ENCODE assay signal across 23 cellular contexts in the genomic region with DNA sequence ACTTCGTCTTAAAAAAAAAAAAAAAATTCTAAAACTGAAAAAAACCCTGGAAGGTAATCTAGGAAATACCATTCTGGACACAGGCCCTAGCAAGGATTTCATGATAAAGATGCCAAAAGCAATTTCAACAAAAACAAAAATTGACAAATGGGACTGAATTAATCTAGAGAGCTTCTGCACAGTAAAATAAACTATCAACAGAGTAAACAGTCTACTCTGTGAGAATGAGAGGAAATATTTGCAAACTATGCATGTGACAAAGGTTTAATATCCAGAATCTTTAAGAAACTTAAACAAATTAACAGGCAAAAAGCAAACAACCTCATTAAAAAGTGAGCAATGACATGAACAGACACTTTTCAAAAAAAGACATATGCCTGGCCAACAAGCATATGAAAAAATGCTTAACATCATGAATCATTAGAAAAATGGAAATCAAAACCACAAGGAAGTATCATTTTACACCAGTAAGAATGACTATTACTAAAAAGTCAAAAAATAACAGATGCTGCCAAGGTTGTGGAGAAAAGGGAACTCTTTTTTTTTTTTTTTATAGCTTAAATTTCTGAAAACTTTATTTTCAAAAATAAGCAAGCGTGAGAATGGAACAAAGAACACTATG. TPM values are rescaled to one million over a fixed set of nuclear protein-coding genes. Genes with fewer than 3 reads are reported as not detected.
DNase-seq lines count a peak whose midpoint lies in the region; ATAC-seq and TF ChIP-seq lines count a peak whose summit lies in the region.
"Had no signal": no experiment of that assay in that cellular context is flagged by ENCODE, and none has a peak within 500 bp of the region (broad histone marks: within the 10 kb centered on the region; RNA-seq: fewer than 3 reads in every experiment).

No MANE protein-coding gene starts in this region.

- no peaks in the 10 kb centered on the region for H3K4me1 Mint-ChIP-seq in activated CD8-positive, alpha-beta memory T cell treated with anti-CD3 and anti-CD28 coated beads, Interleukin-2, amount 10 ng/mL, durations not matched to agents 7 days and 5 days
- H3K4me1 Mint-ChIP-seq: activated naive CD8-positive, alpha-beta T cell treated with anti-CD3 and anti-CD28 coated beads, Interleukin-2, amount 50 U/mL, for 24 hours; B cell; natural killer cell had no signal

- ATAC-seq in SK-N-SH treated with all-trans-retinoic acid at 6 μM for 48 hours (peak; percentile 88), HG03460 (IDR thresholded peaks at IDR 0.05; ENCODE audit: unreplicated experiment) (no peak)
- no peak for ATAC-seq in activated CD8-positive, alpha-beta memory T cell treated with anti-CD3 and anti-CD28 coated beads, Interleukin-2, amount 10 ng/mL, durations not matched to agents 7 days and 5 days
- ATAC-seq: activated naive CD8-positive, alpha-beta T cell treated with anti-CD3 and anti-CD28 coated beads, Interleukin-2, amount 50 U/mL, for 24 hours; natural killer cell; Right ventricle myocardium inferior had no signal

- H4K20me1 ChIP-seq in fibroblast of lung (ENCODE audit: control insufficient read depth, extremely low read depth, insufficient read depth, low read length) = no peaks in the 10 kb centered on the region

- H3K36me3 ChIP-seq in fibroblast of lung (ENCODE audit: control insufficient read depth, insufficient read depth, low read length) = no peaks in the 10 kb centered on the region

- no peak for TF ChIP-seq CTCF in fibroblast of lung (conservative IDR thresholded peaks at IDR 0.05 in 1 of 2, IDR thresholded peaks at IDR 0.05 in 1 of 2; ENCODE audit: low read depth in 1 of 2, low read length in 2 of 2)

- no peak overlapping the region for H3K27ac Mint-ChIP-seq in activated CD8-positive, alpha-beta memory T cell treated with anti-CD3 and anti-CD28 coated beads, Interleukin-2, amount 10 ng/mL, durations not matched to agents 7 days and 5 days
- H3K27ac Mint-ChIP-seq: activated naive CD8-positive, alpha-beta T cell treated with anti-CD3 and anti-CD28 coated beads, Interleukin-2, amount 50 U/mL, for 24 hours; B cell; natural killer cell; stimulated activated naive CD8-positive, alpha-beta T cell treated with anti-CD3 and anti-CD28 coated beads, Interleukin-15, Interleukin-2, amounts not matched to agents 100 ng/mL and 50 ng/mL, for 24 hours had no signal

- no peaks in the 10 kb centered on the region for H3K79me2 ChIP-seq in fibroblast of lung (ENCODE audit: control insufficient read depth, insufficient read depth, low read length)

- peak; percentile 44 for DNase-seq in HS-5 (ENCODE audit: low read depth)
- DNase-seq in fibroblast of lung (ENCODE audit: low read depth in 2 of 2) = peak; percentile 72 to 80
- peak; percentile 70 for DNase-seq in stromal cell of bone marrow (ENCODE audit: low read depth)
- DNase-seq in activated CD8-positive, alpha-beta memory T cell treated with anti-CD3 and anti-CD28 coated beads, Interleukin-2, amount 10 ng/mL, durations not matched to agents 7 days and 5 days = no peak
- DNase-seq in GDM1 (lab: John Stamatoyannopoulos, UW) = no peak
- DNase-seq: activated CD4-positive, alpha-beta T cell treated with anti-CD3 and anti-CD28 coated beads for 4 hours; activated naive CD8-positive, alpha-beta T cell treated with anti-CD3 and anti-CD28 coated beads, Interleukin-2, amount 50 U/mL, for 24 hours; Caco-2; central memory CD4-positive, alpha-beta T cell; effector CD8-positive, alpha-beta T cell; foreskin melanocyte; GOT3; mesendoderm; MV-4-11; natural killer cell; NCI-H1930; stimulated activated CD4-positive, alpha-beta T cell treated with anti-CD3 and anti-CD28 coated beads, Interleukin-2, amount 100 ng/mL, for 24 hours; trophoblast cell had no signal

- no peaks in the 10 kb centered on the region for H3K9me3 Mint-ChIP-seq in activated CD8-positive, alpha-beta memory T cell treated with anti-CD3 and anti-CD28 coated beads, Interleukin-2, amount 10 ng/mL, durations not matched to agents 7 days and 5 days (ENCODE audit: low read depth)
- H3K9me3 Mint-ChIP-seq: activated naive CD8-positive, alpha-beta T cell treated with anti-CD3 and anti-CD28 coated beads, Interleukin-2, amount 50 U/mL, for 24 hours; natural killer cell had no signal

- H2AFZ ChIP-seq in fibroblast of lung (ENCODE audit: low read length) = no peak overlapping the region

- CTCF ChIA-PET in activated CD8-positive, alpha-beta memory T cell treated with anti-CD3 and anti-CD28 coated beads, Interleukin-2, amount 10 ng/mL, durations not matched to agents 7 days and 5 days (lab: Charles Lee) = no interaction called here

- no peaks in the 10 kb centered on the region for H3K36me3 Mint-ChIP-seq in activated CD8-positive, alpha-beta memory T cell treated with anti-CD3 and anti-CD28 coated beads, Interleukin-2, amount 10 ng/mL, durations not matched to agents 7 days and 5 days
- H3K36me3 Mint-ChIP-seq: natural killer cell had no signal

- no peak overlapping the region for H3K4me3 Mint-ChIP-seq in activated CD8-positive, alpha-beta memory T cell treated with anti-CD3 and anti-CD28 coated beads, Interleukin-2, amount 10 ng/mL, durations not matched to agents 7 days and 5 days
- H3K4me3 Mint-ChIP-seq: activated naive CD8-positive, alpha-beta T cell treated with anti-CD3 and anti-CD28 coated beads, Interleukin-2, amount 50 U/mL, for 24 hours; B cell; natural killer cell; stimulated activated naive CD8-positive, alpha-beta T cell treated with anti-CD3 and anti-CD28 coated beads, Interleukin-15, Interleukin-2, amounts not matched to agents 100 ng/mL and 50 ng/mL, for 24 hours had no signal

- H3K27me3 Mint-ChIP-seq in activated CD8-positive, alpha-beta memory T cell treated with anti-CD3 and anti-CD28 coated beads, Interleukin-2, amount 10 ng/mL, durations not matched to agents 7 days and 5 days = no peaks in the 10 kb centered on the region

- H3K27ac ChIP-seq in fibroblast of lung (ENCODE audit: insufficient read depth, low read length) = no peak overlapping the region

- no peak overlapping the region for H3K4me3 ChIP-seq in fibroblast of lung (replicated peaks in 1 of 4; ENCODE audit: control extremely low read depth in 1 of 4, insufficient read depth in 1 of 4, low read depth in 3 of 4, low read length in 4 of 4)

- H3K27me3 ChIP-seq in fibroblast of lung (ENCODE audit: control insufficient read depth, insufficient read depth, low read length) = no peaks in the 10 kb centered on the region

- peaks cover 3% of the 10 kb centered on the region for H3K4me1 ChIP-seq in fibroblast of lung (ENCODE audit: control insufficient read depth, extremely low read depth, insufficient read depth, low read length)
- H3K4me1 ChIP-seq: Caco-2 had no signal

- no peaks in the 10 kb centered on the region for H3K9me3 ChIP-seq in fibroblast of lung (ENCODE audit: control insufficient read depth, insufficient read depth, low read depth, low read length)
- H3K9me3 ChIP-seq: Caco-2 had no signal

- H3K4me2 ChIP-seq in fibroblast of lung (ENCODE audit: extremely low read depth, insufficient read depth, low read length) = peak overlapping the region; percentile 21

- H3K9ac ChIP-seq in fibroblast of lung (ENCODE audit: insufficient read depth, low read length) = no peak overlapping the region

TF ChIP-seq in SK-N-SH treated with all-trans-retinoic acid at 6 μM for 48 hours, 23 proteins besides CTCF, POLR2A, EP300 and RAD21:
- TF ChIP-seq PPARA (CRISPR knock-in tag; IDR thresholded peaks at IDR 0.05; ENCODE audit: borderline replicate concordance) = no peak

RNA-seq across cellular contexts. Expression of a gene that starts 29.4 kb away (rescaled TPM):
- 4.6 and 5.6 TPM in 2 replicates for total RNA-seq in fibroblast of lung
- polyA plus RNA-seq in fibroblast of lung = 8.2 and 10.9 TPM in 2 replicates
- 5.3 and 6.2 TPM in 2 replicates for polyA plus RNA-seq in fibroblast of lung (2012)
- polyA minus RNA-seq in fibroblast of lung (ENCODE audit: low replicate concordance) = 3.7 and 4.8 TPM in 2 replicates
- 10 to 100 TPM; 20.6 to 27.7 TPM for total RNA-seq in activated CD8-positive, alpha-beta memory T cell treated with anti-CD3 and anti-CD28 coated beads, Interleukin-2, amount 10 ng/mL, durations not matched to agents 7 days and 5 days

Comparison
In these comparisons a context has a peak if more than half of its experiments do, and no peak if none do; other contexts are left out.
1. DNase-seq: peak in HS-5 (single experiment), fibroblast of lung (2 of 2) and stromal cell of bone marrow (single experiment); none in activated CD8-positive, alpha-beta memory T cell treated with anti-CD3 and anti-CD28 coated beads, Interleukin-2, amount 10 ng/mL, durations not matched to agents 7 days and 5 days (single experiment) and GDM1 (single experiment).